Comparison of ENCODE assay signal across 31 cellular contexts in the genomic region with DNA sequence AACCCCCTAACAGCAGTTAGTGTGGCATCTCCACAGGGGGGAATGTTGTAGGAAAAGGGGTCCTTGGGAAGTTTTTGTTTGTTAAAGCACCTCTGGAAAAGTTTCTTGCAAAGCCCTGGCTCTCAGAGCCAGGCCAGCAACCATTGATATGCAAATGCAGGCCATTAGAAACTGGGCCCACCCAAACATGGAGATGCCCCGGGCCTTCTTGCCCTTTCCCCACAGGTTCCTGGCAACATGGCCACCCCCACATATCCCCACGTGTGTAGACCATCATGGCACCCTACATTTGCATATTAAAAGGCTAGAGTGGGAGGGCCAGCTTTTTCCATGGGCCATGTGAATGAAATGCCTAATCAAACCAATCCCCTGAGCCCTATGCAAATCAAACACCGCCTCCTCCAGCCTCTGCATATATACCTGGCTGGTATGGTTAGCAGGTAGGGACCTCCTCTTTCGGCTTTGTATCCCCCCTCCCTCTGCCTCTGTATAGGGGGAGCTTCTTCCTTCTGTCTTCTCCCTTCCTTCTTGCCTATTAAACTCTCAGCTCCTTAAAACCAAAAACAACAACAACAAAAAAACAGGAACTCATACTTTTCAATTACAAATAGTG. TPM values are rescaled to one million over a fixed set of nuclear protein-coding genes. Genes with fewer than 3 reads are reported as not detected.
"Had no signal": no experiment of that assay in that cellular context is flagged by ENCODE, and none has a peak within 500 bp of the region (broad histone marks: within the 10 kb centered on the region; RNA-seq: fewer than 3 reads in every experiment).

No MANE protein-coding gene starts in this region.

- H3K9me3 Mint-ChIP-seq: activated CD4-positive, alpha-beta memory T cell treated with anti-CD3 and anti-CD28 coated beads, Interleukin-2, amount 10 ng/mL, durations not matched to agents 7 days and 5 days; activated CD4-positive, alpha-beta T cell treated with anti-CD3 and anti-CD28 coated beads, Interleukin-2, amount 10 ng/mL, durations not matched to agents 7 days and 5 days; activated T-cell treated with anti-CD3 and anti-CD28 coated beads, Interleukin-2, amount 50 U/mL, for 4 hours; central memory CD8-positive, alpha-beta T cell; natural killer cell treated with Interleukin-12 subunit alpha and Interleukin-12 subunit beta and Interleukin-15 and Interleukin-18, amount 100 ng/mL, for 72 hours; T-helper 1 cell treated with Interleukin-12 subunit alpha and Interleukin-12 subunit beta and Interleukin-4 antibody, amounts not matched to agents 30 μg/mL and 1 μg/mL, for 36 hours had no signal

- H3K4me1 ChIP-seq: gastrocnemius medialis, left ventricle myocardium inferior, spleen had no signal

- H3K27ac ChIP-seq: gastrocnemius medialis, left ventricle myocardium inferior, spleen, thoracic aorta had no signal

- H3K4me1 Mint-ChIP-seq: activated CD4-positive, alpha-beta memory T cell treated with anti-CD3 and anti-CD28 coated beads, Interleukin-2, amount 10 ng/mL, durations not matched to agents 7 days and 5 days; activated CD4-positive, alpha-beta T cell treated with anti-CD3 and anti-CD28 coated beads, Interleukin-2, amount 10 ng/mL, durations not matched to agents 7 days and 5 days; central memory CD8-positive, alpha-beta T cell had no signal

- H3K4me3 ChIP-seq: gastrocnemius medialis, left ventricle myocardium inferior, lung, mucosa of descending colon, spleen, thoracic aorta had no signal

- DNase-seq: activated CD4-positive, alpha-beta memory T cell treated with anti-CD3 and anti-CD28 coated beads, Interleukin-2, amount 10 ng/mL, durations not matched to agents 7 days and 5 days; activated CD4-positive, alpha-beta T cell treated with anti-CD3 and anti-CD28 coated beads for 1 hour; activated CD4-positive, alpha-beta T cell treated with anti-CD3 and anti-CD28 coated beads, Interleukin-2, amount 10 ng/mL, durations not matched to agents 7 days and 5 days; activated T-cell treated with anti-CD3 and anti-CD28 coated beads, Interleukin-2, amount 50 U/mL, for 4 hours; anterior cingulate cortex; effector CD8-positive, alpha-beta T cell; gastrocnemius medialis; glutamatergic neuron; islet precursor cell; left ventricle myocardium inferior; mucosa of descending colon; posterior cingulate gyrus; right cardiac atrium; spleen; stimulated activated naive CD4-positive, alpha-beta T cell treated with Interleukin-2 at 50 U/mL for 16 hours; T-helper 9 cell; trophoblast cell had no signal

- H3K4me3 Mint-ChIP-seq: activated CD4-positive, alpha-beta memory T cell treated with anti-CD3 and anti-CD28 coated beads, Interleukin-2, amount 10 ng/mL, durations not matched to agents 7 days and 5 days; activated CD4-positive, alpha-beta T cell treated with anti-CD3 and anti-CD28 coated beads, Interleukin-2, amount 10 ng/mL, durations not matched to agents 7 days and 5 days; activated naive CD8-positive, alpha-beta T cell; activated T-cell treated with anti-CD3 and anti-CD28 coated beads, Interleukin-2, amount 50 U/mL, for 4 hours; central memory CD8-positive, alpha-beta T cell; natural killer cell treated with Interleukin-12 subunit alpha and Interleukin-12 subunit beta and Interleukin-15 and Interleukin-18, amount 100 ng/mL, for 72 hours; T-helper 1 cell treated with Interleukin-12 subunit alpha and Interleukin-12 subunit beta and Interleukin-4 antibody, amounts not matched to agents 30 μg/mL and 1 μg/mL, for 36 hours had no signal

- H3K27me3 Mint-ChIP-seq: activated CD4-positive, alpha-beta memory T cell treated with anti-CD3 and anti-CD28 coated beads, Interleukin-2, amount 10 ng/mL, durations not matched to agents 7 days and 5 days; activated CD4-positive, alpha-beta T cell treated with anti-CD3 and anti-CD28 coated beads, Interleukin-2, amount 10 ng/mL, durations not matched to agents 7 days and 5 days; activated naive CD8-positive, alpha-beta T cell; central memory CD8-positive, alpha-beta T cell had no signal

- H3K9me3 ChIP-seq: gastrocnemius medialis, left ventricle myocardium inferior, mucosa of descending colon, thoracic aorta had no signal

- H3K27ac Mint-ChIP-seq: activated CD4-positive, alpha-beta memory T cell treated with anti-CD3 and anti-CD28 coated beads, Interleukin-2, amount 10 ng/mL, durations not matched to agents 7 days and 5 days; activated CD4-positive, alpha-beta T cell treated with anti-CD3 and anti-CD28 coated beads, Interleukin-2, amount 10 ng/mL, durations not matched to agents 7 days and 5 days; activated naive CD8-positive, alpha-beta T cell; activated T-helper 2 cell treated with anti-CD3 and anti-CD28 coated beads, Interferon-gamma antibody, Interleukin-2, Interleukin-4, amounts not matched to agents 10 μg/mL and 5 μg/mL and 100 μg/mL, durations not matched to agents 14 hours and 24 hours and 36 hours; natural killer cell treated with Interleukin-12 subunit alpha and Interleukin-12 subunit beta and Interleukin-15 and Interleukin-18, amount 100 ng/mL, for 72 hours; T-helper 1 cell treated with Interleukin-12 subunit alpha and Interleukin-12 subunit beta and Interleukin-4 antibody, amounts not matched to agents 30 μg/mL and 1 μg/mL, for 36 hours had no signal

- H3K27me3 ChIP-seq: gastrocnemius medialis, spleen had no signal

RNA-seq across cellular contexts. Expression of gene ZCCHC13, which starts 44.0 kb away (rescaled TPM):
- total RNA-seq: activated CD4-positive, alpha-beta memory T cell treated with anti-CD3 and anti-CD28 coated beads, Interleukin-2, amount 10 ng/mL, durations not matched to agents 7 days and 5 days; activated CD4-positive, alpha-beta T cell treated with anti-CD3 and anti-CD28 coated beads, Interleukin-2, amount 10 ng/mL, durations not matched to agents 7 days and 5 days; activated T-cell treated with anti-CD3 and anti-CD28 coated beads, Interleukin-2, amount 50 U/mL, for 4 hours; activated T-helper 2 cell treated with anti-CD3 and anti-CD28 coated beads, Interferon-gamma antibody, Interleukin-2, Interleukin-4, amounts not matched to agents 10 μg/mL and 5 μg/mL and 100 μg/mL, durations not matched to agents 14 hours and 24 hours and 36 hours; bronchial epithelial cell; dermis microvascular lymphatic vessel endothelial cell; gastrocnemius medialis; left ventricle myocardium inferior; lung; mesenteric fat pad; mucosa of descending colon; myocyte; natural killer cell treated with Interleukin-12 subunit alpha and Interleukin-12 subunit beta and Interleukin-15 and Interleukin-18, amount 100 ng/mL, for 72 hours; omental fat pad; right cardiac atrium; spleen; subcutaneous adipose tissue; thoracic aorta had no signal
- polyA plus RNA-seq: adipose tissue, lung, right cardiac atrium, spleen had no signal
